8 cellular contexts compared by ENCODE assay signal in the genomic region with DNA sequence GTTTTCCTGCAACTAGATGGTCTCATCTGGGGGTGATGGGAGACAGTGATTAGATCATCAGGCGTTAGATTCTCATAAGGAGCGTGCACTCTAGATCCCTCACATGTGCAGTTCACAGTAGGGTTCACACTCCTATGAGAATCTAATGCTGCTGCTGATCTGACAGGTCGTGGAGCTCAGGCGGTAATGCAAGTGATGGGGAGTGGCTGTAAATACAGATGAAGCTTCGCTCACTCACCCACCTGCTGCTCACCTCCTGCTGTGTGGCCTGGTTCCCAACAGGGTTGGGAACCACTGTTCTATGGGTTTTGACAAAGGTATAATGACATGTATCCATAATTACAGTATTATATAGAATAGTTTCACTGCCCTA. TPM values are rescaled to one million over a fixed set of nuclear protein-coding genes. Genes with fewer than 3 reads are reported as not detected.
DNase-seq lines count a peak whose midpoint lies in the region; ATAC-seq and TF ChIP-seq lines count a peak whose summit lies in the region.
"Not testable (repeated sequence)": the region's sequence is repeated elsewhere in the genome, so short reads cannot be mapped to it uniquely, and the experiment has no call there.
"Had no signal": no experiment of that assay in that cellular context is flagged by ENCODE, and none has a peak within 500 bp of the region (broad histone marks: within the 10 kb centered on the region; RNA-seq: fewer than 3 reads in every experiment).

No MANE protein-coding gene starts in this region.

- not testable (repeated sequence) for H4K20me1 ChIP-seq in Loucy (ENCODE audit: insufficient read depth, low read length, poor library complexity, severe bottlenecking)

- peak overlapping the region in 2 of 4 donors; percentile 37 to 93 for H3K4me3 Mint-ChIP-seq in CD4-positive, CD25-positive, alpha-beta regulatory T cell
- H3K4me3 Mint-ChIP-seq in IgD-negative memory B cell: peak overlapping the region in 3 of 4 donors; percentile 13 to 52 (median 52)
- peak overlapping the region; percentile 6 for H3K4me3 Mint-ChIP-seq in T-helper 2 cell treated with Interferon-gamma antibody and Interleukin-4, amounts not matched to agents 5 μg/mL and 100 μg/mL, for 36 hours
- H3K4me3 Mint-ChIP-seq in activated naive CD8-positive, alpha-beta T cell treated with anti-CD3 and anti-CD28 coated beads, Interleukin-2, amount 50 U/mL, for 24 hours; memory B cell: not testable (repeated sequence)

- H3K4me3 ChIP-seq in CD4-positive, CD25-positive, alpha-beta regulatory T cell (ENCODE audit: low read depth, low read length): not testable (repeated sequence)
- peak overlapping the region; percentile 96 for H3K4me3 ChIP-seq in Loucy (ENCODE audit: low read length, poor library complexity, severe bottlenecking)

- H3K4me1 ChIP-seq in CD4-positive, CD25-positive, alpha-beta regulatory T cell (ENCODE audit: control insufficient read depth, insufficient read depth, low read length, poor library complexity, severe bottlenecking): peaks cover 71% of the 10 kb centered on the region
- H3K4me1 ChIP-seq in Loucy (ENCODE audit: insufficient read depth, low read length, poor library complexity, severe bottlenecking): peaks cover 73% of the 10 kb centered on the region

- peak overlapping the region; percentile 95 for H3K9ac ChIP-seq in Loucy (ENCODE audit: low read depth, low read length, poor library complexity, severe bottlenecking)

- not testable (repeated sequence) for H3K27me3 Mint-ChIP-seq in CD4-positive, CD25-positive, alpha-beta regulatory T cell; IgD-negative memory B cell; T-helper 2 cell treated with Interferon-gamma antibody and Interleukin-4, amounts not matched to agents 5 μg/mL and 100 μg/mL, for 36 hours (ENCODE audit: low read depth); activated naive CD8-positive, alpha-beta T cell treated with anti-CD3 and anti-CD28 coated beads, Interleukin-2, amount 50 U/mL, for 24 hours; memory B cell

- H3K9me3 ChIP-seq in CD4-positive, CD25-positive, alpha-beta regulatory T cell (ENCODE audit: control insufficient read depth in 2 of 2, low read length in 2 of 2); Loucy (ENCODE audit: insufficient read depth, low read depth, low read length): not testable (repeated sequence)

- ATAC-seq in CD4-positive, CD25-positive, alpha-beta regulatory T cell (ENCODE audit: low read depth in 2 of 2); activated naive CD8-positive, alpha-beta T cell treated with anti-CD3 and anti-CD28 coated beads, Interleukin-2, amount 50 U/mL, for 24 hours; memory B cell (ENCODE audit: low read depth): not testable (repeated sequence)

- TF ChIP-seq CTCF in Loucy (conservative IDR thresholded peaks at IDR 0.05; ENCODE audit: low read length): not testable (repeated sequence)

- H3K79me2 ChIP-seq in Loucy (ENCODE audit: insufficient read depth, low read length): peaks cover 95% of the 10 kb centered on the region

- not testable (repeated sequence) for H3K9me3 Mint-ChIP-seq in CD4-positive, CD25-positive, alpha-beta regulatory T cell; IgD-negative memory B cell; T-helper 2 cell treated with Interferon-gamma antibody and Interleukin-4, amounts not matched to agents 5 μg/mL and 100 μg/mL, for 36 hours; activated naive CD8-positive, alpha-beta T cell treated with anti-CD3 and anti-CD28 coated beads, Interleukin-2, amount 50 U/mL, for 24 hours; memory B cell

- H3K27me3 ChIP-seq in CD4-positive, CD25-positive, alpha-beta regulatory T cell (ENCODE audit: control insufficient read depth, insufficient read depth, low read length); Loucy (ENCODE audit: insufficient read depth, low read length, poor library complexity, severe bottlenecking): not testable (repeated sequence)

- not testable (repeated sequence) for DNase-seq in CD4-positive, CD25-positive, alpha-beta regulatory T cell; T-helper 2 cell treated with Interferon-gamma antibody and Interleukin-4, amounts not matched to agents 5 μg/mL and 100 μg/mL, for 36 hours (ENCODE audit: low spot score); activated naive CD8-positive, alpha-beta T cell treated with anti-CD3 and anti-CD28 coated beads, Interleukin-2, amount 50 U/mL, for 24 hours; memory B cell (ENCODE audit: low spot score in 2 of 2)
- peak; percentile 65 for DNase-seq in NCI-H146 treated with DMSO at 0.1 percent for 48 hours (lab: John Stamatoyannopoulos, UW; ENCODE audit: unreplicated experiment)

- H3K27ac ChIP-seq in CD4-positive, CD25-positive, alpha-beta regulatory T cell (ENCODE audit: insufficient read depth, low read length, poor library complexity, severe bottlenecking): not testable (repeated sequence)

- H3K9me2 ChIP-seq in Loucy (replicated peaks; ENCODE audit: low read depth, low read length): not testable (repeated sequence)

- H3K4me1 Mint-ChIP-seq in CD4-positive, CD25-positive, alpha-beta regulatory T cell: peaks cover 17 to 43% (median 34%) of the 10 kb centered on the region in 4 donors
- H3K4me1 Mint-ChIP-seq in IgD-negative memory B cell: peaks cover 20 to 28% (median 24%) of the 10 kb centered on the region in 3 donors
- H3K4me1 Mint-ChIP-seq in T-helper 2 cell treated with Interferon-gamma antibody and Interleukin-4, amounts not matched to agents 5 μg/mL and 100 μg/mL, for 36 hours (ENCODE audit: low read depth): peaks cover 36% of the 10 kb centered on the region
- H3K4me1 Mint-ChIP-seq in activated naive CD8-positive, alpha-beta T cell treated with anti-CD3 and anti-CD28 coated beads, Interleukin-2, amount 50 U/mL, for 24 hours: peaks cover 37% of the 10 kb centered on the region
- peaks cover 19% of the 10 kb centered on the region for H3K4me1 Mint-ChIP-seq in memory B cell

- H3K27ac Mint-ChIP-seq in CD4-positive, CD25-positive, alpha-beta regulatory T cell: peak overlapping the region in 2 of 3 donors; percentile 31 to 86
- H3K27ac Mint-ChIP-seq in IgD-negative memory B cell (peak overlapping the region in 1 of 3 donors; percentile 25), memory B cell (peak overlapping the region; percentile 10)
- not testable (repeated sequence) for H3K27ac Mint-ChIP-seq in T-helper 2 cell treated with Interferon-gamma antibody and Interleukin-4, amounts not matched to agents 5 μg/mL and 100 μg/mL, for 36 hours
- H3K27ac Mint-ChIP-seq in activated naive CD8-positive, alpha-beta T cell treated with anti-CD3 and anti-CD28 coated beads, Interleukin-2, amount 50 U/mL, for 24 hours: peak overlapping the region; percentile 9

- H3F3A ChIP-seq in Loucy (ENCODE audit: low read depth): not testable (repeated sequence)

- peak overlapping the region; percentile 91 for H3K4me2 ChIP-seq in Loucy (ENCODE audit: low read depth, low read length, poor library complexity, severe bottlenecking)

- not testable (repeated sequence) for H3K36me3 ChIP-seq in CD4-positive, CD25-positive, alpha-beta regulatory T cell (ENCODE audit: control insufficient read depth, insufficient read depth, low read length); Loucy (ENCODE audit: insufficient read depth, low read length)

- H2AFZ ChIP-seq in Loucy (ENCODE audit: low read length): not testable (repeated sequence)

- H3K36me3 Mint-ChIP-seq in CD4-positive, CD25-positive, alpha-beta regulatory T cell; IgD-negative memory B cell; T-helper 2 cell treated with Interferon-gamma antibody and Interleukin-4, amounts not matched to agents 5 μg/mL and 100 μg/mL, for 36 hours (ENCODE audit: low read depth); activated naive CD8-positive, alpha-beta T cell treated with anti-CD3 and anti-CD28 coated beads, Interleukin-2, amount 50 U/mL, for 24 hours (ENCODE audit: low read depth); memory B cell: not testable (repeated sequence)

RNA-seq across cellular contexts. Expression of a gene that starts 3.5 kb away (rescaled TPM):
- total RNA-seq in CD4-positive, CD25-positive, alpha-beta regulatory T cell: 17.8 TPM
- 10 to 100 TPM; 13.5 to 16.5 (median 14.9) TPM for polyA plus RNA-seq in CD4-positive, CD25-positive, alpha-beta regulatory T cell
- 14.3 TPM for polyA plus RNA-seq in IgD-negative memory B cell

RNA-seq across cellular contexts. Expression of a gene that starts 20.1 kb away (rescaled TPM):
- total RNA-seq in CD4-positive, CD25-positive, alpha-beta regulatory T cell: 15.2 TPM
- polyA plus RNA-seq in CD4-positive, CD25-positive, alpha-beta regulatory T cell: 10 to 100 TPM; 53.9 to 69.9 (median 60.9) TPM
- 47.3 TPM for polyA plus RNA-seq in IgD-negative memory B cell

RNA-seq across cellular contexts. Expression of a gene that starts 48.3 kb away (rescaled TPM):
- not detected for total RNA-seq in CD4-positive, CD25-positive, alpha-beta regulatory T cell
- under 1 TPM; 0.25 to 0.63 (median 0.51) TPM for polyA plus RNA-seq in CD4-positive, CD25-positive, alpha-beta regulatory T cell
- 11.1 TPM for polyA plus RNA-seq in IgD-negative memory B cell
- total RNA-seq: H9 had no signal
